Comparison of ENCODE assay signal across 8 cellular contexts in the genomic region with DNA sequence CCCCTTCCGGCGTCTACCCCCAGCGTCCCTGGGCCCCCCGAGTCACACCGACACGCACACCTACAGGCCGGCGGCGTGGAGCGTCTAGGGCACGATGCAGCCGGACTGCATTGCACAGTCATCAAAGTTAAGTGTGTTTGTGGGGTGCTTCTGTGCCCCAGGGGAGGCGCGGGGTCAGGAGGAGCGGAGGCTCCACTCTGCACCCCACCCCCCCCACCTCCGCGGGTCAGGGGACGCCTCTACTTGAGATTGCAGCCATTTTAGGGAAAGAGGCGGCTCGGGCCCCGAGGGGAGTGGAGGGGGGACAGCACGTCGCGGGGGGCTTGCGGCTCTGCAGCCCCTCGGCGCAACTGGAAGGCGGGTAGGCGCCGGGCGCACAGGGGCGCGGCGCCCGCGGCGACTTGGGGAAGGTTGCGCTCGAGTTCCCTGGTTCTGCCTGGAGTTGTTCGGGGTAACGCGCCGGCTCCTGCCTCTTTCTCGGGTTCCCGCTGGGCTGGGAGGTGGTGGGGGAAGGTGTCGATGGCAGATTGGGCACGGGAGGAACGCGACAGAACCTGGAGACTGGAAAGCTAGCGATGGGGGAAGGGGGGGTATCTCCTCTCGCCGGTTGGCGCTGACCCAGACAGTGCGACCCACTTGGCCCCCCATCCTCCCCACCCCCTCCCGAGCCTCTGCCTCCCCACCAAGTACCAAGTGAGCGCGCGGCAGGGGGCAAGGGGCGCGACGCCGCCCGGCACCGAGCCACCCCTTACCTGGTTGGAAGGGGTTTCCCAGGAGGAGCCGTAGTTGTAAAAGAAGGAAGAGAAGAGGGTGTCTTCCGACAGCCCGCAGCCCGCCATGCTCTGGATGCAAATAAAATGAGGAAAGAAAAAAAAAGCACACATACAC.
DNase-seq lines count a peak whose midpoint lies in the region; ATAC-seq lines count a peak whose summit lies in the region.

No MANE protein-coding gene starts in this region.

- H3K9me3 ChIP-seq in BLaER1 (no peaks in the 10 kb centered on the region), iPS-18a (ENCODE audit: control insufficient read depth, low read depth, low read length) (no peaks in the 10 kb centered on the region)

- H3K4me3 ChIP-seq in BLaER1 (peak overlapping the region; percentile 74), iPS-18a (ENCODE audit: low read length) (peak overlapping the region; percentile 68), skin epidermis (peak overlapping the region; percentile 37 to 57 (median 47))

- peak overlapping the region; percentile 86 for H3K4me3 Mint-ChIP-seq in activated naive CD8-positive, alpha-beta T cell treated with anti-CD3 and anti-CD28 coated beads, Interleukin-2, amount 50 U/mL, for 24 hours

- DNase-seq in HuH-7 (ENCODE audit: low spot score), result peak; percentile 56
- peak; percentile 15 for DNase-seq in activated naive CD8-positive, alpha-beta T cell treated with anti-CD3 and anti-CD28 coated beads, Interleukin-2, amount 50 U/mL, for 24 hours
- DNase-seq in NK-92 treated with Interleukin-12 subunit alpha and Interleukin-12 subunit beta, amount 100 ng/mL, for 24 hours (lab: John Stamatoyannopoulos, UW), result no peak

- H3K4me2 ChIP-seq in BLaER1, result peak overlapping the region; percentile 93

- peaks cover 35% of the 10 kb centered on the region for H3K4me1 ChIP-seq in BLaER1
- peaks cover 19% of the 10 kb centered on the region for H3K4me1 ChIP-seq in iPS-18a (ENCODE audit: control insufficient read depth, low read depth, low read length)

- 0 out of 2 replicates have a peak overlapping the region, but pooled peaks have one; percentile 17 for H3K9ac ChIP-seq in BLaER1
- peak overlapping the region; percentile 9 for H3K9ac ChIP-seq in iPS-18a (ENCODE audit: low read length)

- no peaks in the 10 kb centered on the region for H3K36me3 Mint-ChIP-seq in activated naive CD8-positive, alpha-beta T cell treated with anti-CD3 and anti-CD28 coated beads, Interleukin-2, amount 50 U/mL, for 24 hours (ENCODE audit: low read depth)

- H3K36me3 ChIP-seq in BLaER1 (no peaks in the 10 kb centered on the region), iPS-18a (ENCODE audit: control insufficient read depth, low read depth, low read length) (no peaks in the 10 kb centered on the region)

- no peaks in the 10 kb centered on the region for H3K9me3 Mint-ChIP-seq in activated naive CD8-positive, alpha-beta T cell treated with anti-CD3 and anti-CD28 coated beads, Interleukin-2, amount 50 U/mL, for 24 hours

- H3K4me1 Mint-ChIP-seq in activated naive CD8-positive, alpha-beta T cell treated with anti-CD3 and anti-CD28 coated beads, Interleukin-2, amount 50 U/mL, for 24 hours, result peaks cover 28% of the 10 kb centered on the region

- H3K27me3 Mint-ChIP-seq in activated naive CD8-positive, alpha-beta T cell treated with anti-CD3 and anti-CD28 coated beads, Interleukin-2, amount 50 U/mL, for 24 hours, result peaks cover 77% of the 10 kb centered on the region

- peaks cover 29% of the 10 kb centered on the region for H4K20me1 ChIP-seq in BLaER1

- peaks cover 75% of the 10 kb centered on the region for H3K27me3 ChIP-seq in BLaER1
- H3K27me3 ChIP-seq in iPS-18a (ENCODE audit: control insufficient read depth, insufficient read depth, low read length), result peaks cover 44% of the 10 kb centered on the region

- no peak overlapping the region for H3K27ac Mint-ChIP-seq in activated naive CD8-positive, alpha-beta T cell treated with anti-CD3 and anti-CD28 coated beads, Interleukin-2, amount 50 U/mL, for 24 hours

- ATAC-seq in activated naive CD8-positive, alpha-beta T cell treated with anti-CD3 and anti-CD28 coated beads, Interleukin-2, amount 50 U/mL, for 24 hours, result peak; percentile 9
- ATAC-seq in GM19397 (IDR thresholded peaks at IDR 0.05; ENCODE audit: unreplicated experiment) (no peak), GM18858 (IDR thresholded peaks at IDR 0.05; ENCODE audit: unreplicated experiment) (no peak)

- H3K27ac ChIP-seq in BLaER1 (no peak overlapping the region), iPS-18a (ENCODE audit: low read length) (no peak overlapping the region), skin epidermis (peak overlapping the region in 4 of 21 experiments; percentile 1 to 64 (median 42))
